Comparison of ENCODE assay signal across 24 cellular contexts in the genomic region with DNA sequence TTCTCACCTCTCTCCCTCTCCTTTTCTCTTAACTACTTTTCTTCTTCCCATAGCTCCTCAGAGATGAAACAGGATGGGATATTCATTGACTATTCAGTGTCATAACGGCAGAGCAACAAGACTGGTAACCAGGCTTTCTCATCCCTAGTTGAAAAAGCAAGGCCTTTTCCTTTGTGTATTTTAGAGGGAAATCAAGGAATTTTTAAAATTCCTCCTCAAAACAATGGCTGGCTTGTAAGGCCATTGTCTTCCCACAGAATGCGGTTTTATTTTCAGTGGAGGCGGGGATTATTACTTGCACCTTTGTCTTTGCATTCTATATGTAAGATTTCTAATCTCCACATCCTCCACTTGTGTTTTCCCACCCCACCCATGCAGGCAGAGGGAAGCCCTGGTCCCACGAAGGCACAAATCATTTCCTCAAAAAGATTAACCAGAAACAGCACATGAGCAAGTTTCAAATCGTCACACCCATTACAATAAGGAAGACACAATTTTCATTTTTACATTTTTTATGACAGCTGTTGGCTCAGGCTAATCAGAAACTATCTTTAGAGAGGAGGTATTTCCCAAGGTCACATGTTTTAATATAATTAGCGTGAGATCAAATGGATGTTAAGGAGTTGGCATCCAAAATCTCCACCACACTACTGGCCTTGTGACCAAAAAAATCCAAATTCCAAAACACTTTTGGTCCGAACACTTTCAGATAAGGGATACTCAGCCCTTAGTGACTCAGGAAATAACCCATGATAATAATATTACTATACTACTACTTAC. TPM values are rescaled to one million over a fixed set of nuclear protein-coding genes. Genes with fewer than 3 reads are reported as not detected.
DNase-seq lines count a peak whose midpoint lies in the region; ATAC-seq and TF ChIP-seq lines count a peak whose summit lies in the region.
"Had no signal": no experiment of that assay in that cellular context is flagged by ENCODE, and none has a peak within 500 bp of the region (broad histone marks: within the 10 kb centered on the region; RNA-seq: fewer than 3 reads in every experiment).

No MANE protein-coding gene starts in this region.

- TF ChIP-seq CTCF in GM23338 (conservative IDR thresholded peaks at IDR 0.05; ENCODE audit: low read depth in 2 of 2), result no peak
- TF ChIP-seq CTCF in fibroblast of the aortic adventitia (IDR thresholded peaks at IDR 0.05; ENCODE audit: insufficient read depth, low read length), result no peak
- no peak for TF ChIP-seq CTCF in nephron (IDR thresholded peaks at IDR 0.05; ENCODE audit: unreplicated experiment in 3 of 3)
- TF ChIP-seq CTCF in CD4-positive, alpha-beta T cell (IDR thresholded peaks at IDR 0.05), result no peak

- H3K27me3 Mint-ChIP-seq in GM23338 (ENCODE audit: insufficient read depth, low read depth, poor library complexity), result peaks cover 3% of the 10 kb centered on the region
- H3K27me3 Mint-ChIP-seq in activated T-helper 2 cell treated with anti-CD3 and anti-CD28 coated beads, Interferon-gamma antibody, Interleukin-2, Interleukin-4, amounts not matched to agents 10 μg/mL and 5 μg/mL and 100 μg/mL, durations not matched to agents 14 hours and 24 hours and 36 hours (ENCODE audit: low read depth), result peaks cover 1% of the 10 kb centered on the region
- peaks cover 4% of the 10 kb centered on the region for H3K27me3 Mint-ChIP-seq in nephron (ENCODE audit: low read depth)
- H3K27me3 Mint-ChIP-seq in CD4-positive, alpha-beta T cell, result no peaks in the 10 kb centered on the region
- H3K27me3 Mint-ChIP-seq in activated naive CD8-positive, alpha-beta T cell treated with anti-CD3 and anti-CD28 coated beads, Interleukin-2, amount 50 U/mL, for 24 hours, result peaks cover 6% of the 10 kb centered on the region
- H3K27me3 Mint-ChIP-seq: activated CD4-positive, alpha-beta T cell treated with anti-CD3 and anti-CD28 coated beads, Interleukin-2, amount 10 ng/mL, durations not matched to agents 7 days and 5 days had no signal

- peak; percentile 30 for DNase-seq in GM23338 (ENCODE audit: low spot score)
- DNase-seq in activated T-helper 2 cell treated with anti-CD3 and anti-CD28 coated beads, Interferon-gamma antibody, Interleukin-2, Interleukin-4, amounts not matched to agents 10 μg/mL and 5 μg/mL and 100 μg/mL, durations not matched to agents 14 hours and 24 hours and 36 hours (ENCODE audit: low spot score), result no peak
- DNase-seq in fibroblast of the aortic adventitia (ENCODE audit: low read depth), result peak; percentile 68
- no peak for DNase-seq in DMS53 (lab: John Stamatoyannopoulos, UW)
- no peak for DNase-seq in CD4-positive, alpha-beta T cell
- no peak for DNase-seq in activated naive CD8-positive, alpha-beta T cell treated with anti-CD3 and anti-CD28 coated beads, Interleukin-2, amount 50 U/mL, for 24 hours
- DNase-seq: activated CD4-positive, alpha-beta T cell treated with anti-CD3 and anti-CD28 coated beads, Interleukin-2, amount 10 ng/mL, durations not matched to agents 7 days and 5 days; effector CD4-positive, alpha-beta T cell; EL; erythroblast; naive thymus-derived CD4-positive, alpha-beta T cell; NCI-H1105 treated with DMSO at 0.1 percent for 48 hours; NCI-H2081; NCI-H82; occipital lobe; stimulated activated CD4-positive, alpha-beta T cell treated with anti-CD3 and anti-CD28 coated beads, Interleukin-4, amount 100 ng/mL, for 1 hour; stimulated activated naive B cell treated with anti-CD40 and anti-IgM and Interleukin-4, amounts not matched to agents 10 μg/mL and 1 μg/mL and 100 μg/mL, for 72 hours; WERI-Rb-1 had no signal

- no peak overlapping the region for H3K4me2 ChIP-seq in GM23338

- ATAC-seq in GM23338, result no peak
- no peak for ATAC-seq in CD4-positive, alpha-beta T cell (ENCODE audit: poor library complexity)
- ATAC-seq in activated naive CD8-positive, alpha-beta T cell treated with anti-CD3 and anti-CD28 coated beads, Interleukin-2, amount 50 U/mL, for 24 hours, result no peak
- ATAC-seq: naive thymus-derived CD4-positive, alpha-beta T cell; stimulated activated naive B cell treated with anti-CD40 and anti-IgM and Interleukin-4, amounts not matched to agents 10 μg/mL and 1 μg/mL and 100 μg/mL, for 72 hours had no signal

- CTCF ChIA-PET in CD4-positive, alpha-beta T cell (lab: Charles Lee), result no interaction called here

- no peaks in the 10 kb centered on the region for H3K79me2 ChIP-seq in GM23338 (replicated peaks; ENCODE audit: insufficient read depth)

- H2AFZ ChIP-seq in GM23338, result no peak overlapping the region

- no peaks in the 10 kb centered on the region; the same call in 2 of the 3 replicates for H3K9me3 Mint-ChIP-seq in GM23338
- no peaks in the 10 kb centered on the region for H3K9me3 Mint-ChIP-seq in activated T-helper 2 cell treated with anti-CD3 and anti-CD28 coated beads, Interferon-gamma antibody, Interleukin-2, Interleukin-4, amounts not matched to agents 10 μg/mL and 5 μg/mL and 100 μg/mL, durations not matched to agents 14 hours and 24 hours and 36 hours
- peaks cover 3% of the 10 kb centered on the region for H3K9me3 Mint-ChIP-seq in nephron
- H3K9me3 Mint-ChIP-seq in CD4-positive, alpha-beta T cell, result no peaks in the 10 kb centered on the region
- no peaks in the 10 kb centered on the region for H3K9me3 Mint-ChIP-seq in activated naive CD8-positive, alpha-beta T cell treated with anti-CD3 and anti-CD28 coated beads, Interleukin-2, amount 50 U/mL, for 24 hours
- H3K9me3 Mint-ChIP-seq: activated CD4-positive, alpha-beta T cell treated with anti-CD3 and anti-CD28 coated beads, Interleukin-2, amount 10 ng/mL, durations not matched to agents 7 days and 5 days; activated naive CD4-positive, alpha-beta T cell treated with anti-CD3 and anti-CD28 coated beads, Interleukin-2, amount 50 U/mL, for 24 hours; naive thymus-derived CD4-positive, alpha-beta T cell; stimulated activated naive B cell treated with anti-CD40 and anti-IgM and Interleukin-4, amounts not matched to agents 10 μg/mL and 1 μg/mL and 100 μg/mL, for 72 hours had no signal

- no peaks in the 10 kb centered on the region for H3K9me3 ChIP-seq in CD4-positive, alpha-beta T cell (ENCODE audit: control insufficient read depth, low read length)
- H3K9me3 ChIP-seq: ascending aorta had no signal

- no peaks in the 10 kb centered on the region for H4K20me1 ChIP-seq in GM23338 (replicated peaks; ENCODE audit: insufficient read depth)

- H3K4me1 ChIP-seq in GM23338 (ENCODE audit: insufficient read depth), result peaks cover 23% of the 10 kb centered on the region
- H3K4me1 ChIP-seq: ascending aorta had no signal

- no peak overlapping the region for H3K27ac ChIP-seq in GM23338 (ENCODE audit: low read depth)
- no peak overlapping the region for H3K27ac ChIP-seq in CD4-positive, alpha-beta T cell (ENCODE audit: low read depth, low read length)
- H3K27ac ChIP-seq: ascending aorta, C4-2B, WERI-Rb-1 had no signal

- H3K9me2 ChIP-seq in GM23338 (ENCODE audit: insufficient read depth), result no peaks in the 10 kb centered on the region

- H3F3A ChIP-seq in GM23338 (replicated peaks; ENCODE audit: low read depth), result no peaks in the 10 kb centered on the region

- no peaks in the 10 kb centered on the region for H3K36me3 ChIP-seq in GM23338 (ENCODE audit: insufficient read depth)
- H3K36me3 ChIP-seq: ascending aorta, WERI-Rb-1 had no signal

- H3K36me3 Mint-ChIP-seq in GM23338 (ENCODE audit: low read depth) (peaks cover 4% of the 10 kb centered on the region; the same call in 2 of the 3 replicates), nephron (ENCODE audit: low read depth) (no peaks in the 10 kb centered on the region)
- H3K36me3 Mint-ChIP-seq in activated T-helper 2 cell treated with anti-CD3 and anti-CD28 coated beads, Interferon-gamma antibody, Interleukin-2, Interleukin-4, amounts not matched to agents 10 μg/mL and 5 μg/mL and 100 μg/mL, durations not matched to agents 14 hours and 24 hours and 36 hours (ENCODE audit: low read depth), result no peaks in the 10 kb centered on the region
- no peaks in the 10 kb centered on the region for H3K36me3 Mint-ChIP-seq in CD4-positive, alpha-beta T cell (ENCODE audit: low read depth)
- H3K36me3 Mint-ChIP-seq in activated naive CD8-positive, alpha-beta T cell treated with anti-CD3 and anti-CD28 coated beads, Interleukin-2, amount 50 U/mL, for 24 hours (ENCODE audit: low read depth), result no peaks in the 10 kb centered on the region
- H3K36me3 Mint-ChIP-seq: activated naive CD4-positive, alpha-beta T cell treated with anti-CD3 and anti-CD28 coated beads, Interleukin-2, amount 50 U/mL, for 24 hours; IgD-negative memory B cell; naive thymus-derived CD4-positive, alpha-beta T cell; stimulated activated naive B cell treated with anti-CD40 and anti-IgM and Interleukin-4, amounts not matched to agents 10 μg/mL and 1 μg/mL and 100 μg/mL, for 72 hours had no signal

- H3K4me1 Mint-ChIP-seq in GM23338, result peaks cover 41% of the 10 kb centered on the region
- peaks cover 8% of the 10 kb centered on the region for H3K4me1 Mint-ChIP-seq in activated T-helper 2 cell treated with anti-CD3 and anti-CD28 coated beads, Interferon-gamma antibody, Interleukin-2, Interleukin-4, amounts not matched to agents 10 μg/mL and 5 μg/mL and 100 μg/mL, durations not matched to agents 14 hours and 24 hours and 36 hours (ENCODE audit: low read depth)
- peaks cover 34% of the 10 kb centered on the region for H3K4me1 Mint-ChIP-seq in nephron
- no peaks in the 10 kb centered on the region for H3K4me1 Mint-ChIP-seq in CD4-positive, alpha-beta T cell (ENCODE audit: low read depth)
- H3K4me1 Mint-ChIP-seq in activated naive CD8-positive, alpha-beta T cell treated with anti-CD3 and anti-CD28 coated beads, Interleukin-2, amount 50 U/mL, for 24 hours, result peaks cover 5% of the 10 kb centered on the region
- H3K4me1 Mint-ChIP-seq: activated naive CD4-positive, alpha-beta T cell treated with anti-CD3 and anti-CD28 coated beads, Interleukin-2, amount 50 U/mL, for 24 hours; IgD-negative memory B cell; stimulated activated naive B cell treated with anti-CD40 and anti-IgM and Interleukin-4, amounts not matched to agents 10 μg/mL and 1 μg/mL and 100 μg/mL, for 72 hours had no signal

- POLR2A ChIA-PET in CD4-positive, alpha-beta T cell (lab: Charles Lee), result no interaction called here

- H3K27ac Mint-ChIP-seq in GM23338 (no peak overlapping the region), nephron (peak overlapping the region in 2 of 3 experiments; percentile 59 to 80)
- peak overlapping the region; percentile 24 for H3K27ac Mint-ChIP-seq in activated T-helper 2 cell treated with anti-CD3 and anti-CD28 coated beads, Interferon-gamma antibody, Interleukin-2, Interleukin-4, amounts not matched to agents 10 μg/mL and 5 μg/mL and 100 μg/mL, durations not matched to agents 14 hours and 24 hours and 36 hours
- H3K27ac Mint-ChIP-seq in CD4-positive, alpha-beta T cell, result no peak overlapping the region
- no peak overlapping the region for H3K27ac Mint-ChIP-seq in activated naive CD8-positive, alpha-beta T cell treated with anti-CD3 and anti-CD28 coated beads, Interleukin-2, amount 50 U/mL, for 24 hours
- H3K27ac Mint-ChIP-seq: activated CD4-positive, alpha-beta T cell treated with anti-CD3 and anti-CD28 coated beads, Interleukin-2, amount 10 ng/mL, durations not matched to agents 7 days and 5 days; activated naive CD4-positive, alpha-beta T cell treated with anti-CD3 and anti-CD28 coated beads, Interleukin-2, amount 50 U/mL, for 24 hours; naive thymus-derived CD4-positive, alpha-beta T cell; stimulated activated naive B cell treated with anti-CD40 and anti-IgM and Interleukin-4, amounts not matched to agents 10 μg/mL and 1 μg/mL and 100 μg/mL, for 72 hours had no signal

- H3K27me3 ChIP-seq in GM23338 (ENCODE audit: insufficient read depth), result no peaks in the 10 kb centered on the region
- peaks cover under 1% of the 10 kb centered on the region for H3K27me3 ChIP-seq in CD4-positive, alpha-beta T cell (ENCODE audit: control insufficient read depth, insufficient read depth, low read length)
- H3K27me3 ChIP-seq: ascending aorta had no signal

- H3K4me3 ChIP-seq in GM23338, result no peak overlapping the region
- no peak overlapping the region for H3K4me3 ChIP-seq in fibroblast of the aortic adventitia (ENCODE audit: low read depth, low read length)
- H3K4me3 ChIP-seq: ascending aorta had no signal

- H3K4me3 Mint-ChIP-seq in GM23338 (no peak overlapping the region), nephron (peak overlapping the region in 1 of 3 experiments; percentile 10)
- no peak overlapping the region for H3K4me3 Mint-ChIP-seq in activated T-helper 2 cell treated with anti-CD3 and anti-CD28 coated beads, Interferon-gamma antibody, Interleukin-2, Interleukin-4, amounts not matched to agents 10 μg/mL and 5 μg/mL and 100 μg/mL, durations not matched to agents 14 hours and 24 hours and 36 hours (ENCODE audit: low read depth)
- no peak overlapping the region for H3K4me3 Mint-ChIP-seq in CD4-positive, alpha-beta T cell
- H3K4me3 Mint-ChIP-seq in activated naive CD8-positive, alpha-beta T cell treated with anti-CD3 and anti-CD28 coated beads, Interleukin-2, amount 50 U/mL, for 24 hours, result no peak overlapping the region
- H3K4me3 Mint-ChIP-seq: activated CD4-positive, alpha-beta T cell treated with anti-CD3 and anti-CD28 coated beads, Interleukin-2, amount 10 ng/mL, durations not matched to agents 7 days and 5 days; activated naive CD4-positive, alpha-beta T cell treated with anti-CD3 and anti-CD28 coated beads, Interleukin-2, amount 50 U/mL, for 24 hours; IgD-negative memory B cell; naive thymus-derived CD4-positive, alpha-beta T cell; stimulated activated naive B cell treated with anti-CD40 and anti-IgM and Interleukin-4, amounts not matched to agents 10 μg/mL and 1 μg/mL and 100 μg/mL, for 72 hours had no signal

- intact Hi-C loops in activated T-helper 2 cell treated with anti-CD3 and anti-CD28 coated beads, Interferon-gamma antibody, Interleukin-2, Interleukin-4, amounts not matched to agents 10 μg/mL and 5 μg/mL and 100 μg/mL, durations not matched to agents 14 hours and 24 hours and 36 hours (cut with micrococcal nuclease), result no loop called here
- intact Hi-C loops in CD4-positive, alpha-beta T cell (cut with DNase I, micrococcal nuclease), result no loop called here

RNA-seq across cellular contexts. Expression of gene KDR, which starts 53.0 kb away (rescaled TPM):
- total RNA-seq in GM23338 (2014; rRNA removed; shearing (Covaris generic)), result 102 and 109 TPM in 2 replicates
- 25.9 and 27.9 TPM in 2 replicates for polyA plus RNA-seq in GM23338 (2016; fragmentation: Nextera tagmentation; extraction: Ambion mirVana)
- total RNA-seq in activated T-helper 2 cell treated with anti-CD3 and anti-CD28 coated beads, Interferon-gamma antibody, Interleukin-2, Interleukin-4, amounts not matched to agents 10 μg/mL and 5 μg/mL and 100 μg/mL, durations not matched to agents 14 hours and 24 hours and 36 hours, result not detected in 2 replicates
- total RNA-seq in fibroblast of the aortic adventitia (ENCODE audit: low replicate concordance), result 2.5 and 10.9 TPM in 2 replicates
- not detected for total RNA-seq in CD4-positive, alpha-beta T cell
- total RNA-seq: activated CD4-positive, alpha-beta T cell treated with anti-CD3 and anti-CD28 coated beads, Interleukin-2, amount 10 ng/mL, durations not matched to agents 7 days and 5 days; naive thymus-derived CD4-positive, alpha-beta T cell had no signal
- polyA plus RNA-seq: AG04450; IgD-negative memory B cell; naive thymus-derived CD4-positive, alpha-beta T cell had no signal

Comparison
In these comparisons a context has a peak if more than half of its experiments do, and no peak if none do; other contexts are left out.
1. DNase-seq: peak in GM23338 (single experiment) and fibroblast of the aortic adventitia (single experiment); none in activated T-helper 2 cell treated with anti-CD3 and anti-CD28 coated beads, Interferon-gamma antibody, Interleukin-2, Interleukin-4, amounts not matched to agents 10 μg/mL and 5 μg/mL and 100 μg/mL, durations not matched to agents 14 hours and 24 hours and 36 hours (single experiment), DMS53 (single experiment), CD4-positive, alpha-beta T cell (0 of 10) and activated naive CD8-positive, alpha-beta T cell treated with anti-CD3 and anti-CD28 coated beads, Interleukin-2, amount 50 U/mL, for 24 hours (single experiment).
2. H3K27ac Mint-ChIP-seq: peak in activated T-helper 2 cell treated with anti-CD3 and anti-CD28 coated beads, Interferon-gamma antibody, Interleukin-2, Interleukin-4, amounts not matched to agents 10 μg/mL and 5 μg/mL and 100 μg/mL, durations not matched to agents 14 hours and 24 hours and 36 hours (single experiment) and nephron (2 of 3); none in GM23338 (single experiment), CD4-positive, alpha-beta T cell (single experiment) and activated naive CD8-positive, alpha-beta T cell treated with anti-CD3 and anti-CD28 coated beads, Interleukin-2, amount 50 U/mL, for 24 hours (single experiment).